9 cellular contexts compared by ENCODE assay signal in genomic region chr7:73555411-73555982, GRCh38. TPM values are rescaled to one million over a fixed set of nuclear protein-coding genes. Genes with fewer than 3 reads are reported as not detected.
DNase-seq lines count a peak whose midpoint lies in the region; ATAC-seq and TF ChIP-seq lines count a peak whose summit lies in the region.
"Had no signal": no experiment of that assay in that cellular context is flagged by ENCODE, and none has a peak within 500 bp of the region (broad histone marks: within the 10 kb centered on the region; RNA-seq: fewer than 3 reads in every experiment).

No MANE protein-coding gene starts in this region.

- DNase-seq in AG20443 (ENCODE audit: low spot score) (peak; percentile 40), HL-60 (ENCODE audit: low read depth in 1 of 2, low spot score in 1 of 2) (no peak), mammary epithelial cell (no peak), uterus (no peak)
- no peak for DNase-seq in naive thymus-derived CD8-positive, alpha-beta T cell
- DNase-seq in activated CD4-positive, CD25-positive, alpha-beta regulatory T cell treated with anti-CD3 and anti-CD28 coated beads, Interleukin-2, amount 50 U/mL, for 72 hours, result no peak
- no peak for DNase-seq in stimulated activated CD8-positive, alpha-beta memory T cell treated with anti-CD3 and anti-CD28 coated beads, Interleukin-4, amount 100 ng/mL, for 48 hours
- DNase-seq: T1000 had no signal

- H3K9me3 ChIP-seq in mammary epithelial cell (replicated peaks; ENCODE audit: insufficient read depth, low read length) (no peaks in the 10 kb centered on the region), uterus (no peaks in the 10 kb centered on the region)

- BruUV-seq in mammary epithelial cell (replicated peaks; lab: Mats Ljungman, UMichigan), result no TSS peak

- no peak overlapping the region for H3K9ac ChIP-seq in mammary epithelial cell (ENCODE audit: insufficient read depth, low read length)

- dilution Hi-C loops in mammary epithelial cell (cut with HindIII; ENCODE audit: low sequenced_read_pairs), result loop anchor here (5.0 kb wide), 1 partner anchor 38 kb away; no protein-coding TSS in a partner anchor

- peaks cover 58% of the 10 kb centered on the region for H3K79me2 ChIP-seq in mammary epithelial cell (ENCODE audit: insufficient read depth, low read length)

- H3K9me3 Mint-ChIP-seq in naive thymus-derived CD8-positive, alpha-beta T cell, result no peaks in the 10 kb centered on the region

- no peaks in the 10 kb centered on the region for H3K27me3 Mint-ChIP-seq in naive thymus-derived CD8-positive, alpha-beta T cell

- H3K27me3 ChIP-seq in HL-60 (ENCODE audit: insufficient read depth, poor library complexity, severe bottlenecking) (no peaks in the 10 kb centered on the region), mammary epithelial cell (ENCODE audit: insufficient read depth, low read length) (no peaks in the 10 kb centered on the region), uterus (no peaks in the 10 kb centered on the region)

- H2AFZ ChIP-seq in mammary epithelial cell (ENCODE audit: low read depth, low read length), result no peak overlapping the region

- in situ Hi-C loops in mammary epithelial cell (cut with MboI; ENCODE audit: low sequenced_read_pairs in 2 of 2), result no loop called here

- intact Hi-C loops in mammary epithelial cell (cut with micrococcal nuclease) (no loop called here), uterus (cut with DNase I; ENCODE audit: low total_unique reads) (no loop called here)

- no peaks in the 10 kb centered on the region for H4K20me1 ChIP-seq in mammary epithelial cell (ENCODE audit: insufficient read depth, low read length)

- TF ChIP-seq POLR2A in uterus (IDR thresholded peaks at IDR 0.05), result no peak

- H3K27ac ChIP-seq in HL-60 (replicated peaks), result peak overlapping the region; percentile 60
- H3K27ac ChIP-seq in mammary epithelial cell (ENCODE audit: insufficient read depth, low read depth, low read length), result peak overlapping the region; percentile 93
- peak overlapping the region in 1 of 2 donors; percentile 99 for H3K27ac ChIP-seq in uterus

- H3K4me3 ChIP-seq in HL-60 (replicated peaks; ENCODE audit: insufficient read depth, low read length) (peak overlapping the region; percentile 92; the same call in 1 of the 2 replicates), mammary epithelial cell (replicated peaks in 1 of 3; ENCODE audit: insufficient read depth in 1 of 3, low read depth in 2 of 3, low read length in 3 of 3) (peak overlapping the region; percentile 67 to 90 (median 73)), uterus (no peak overlapping the region)

- H3K4me3 Mint-ChIP-seq in naive thymus-derived CD8-positive, alpha-beta T cell, result peak overlapping the region; percentile 88 to 95 (median 93)

- peaks cover 8% of the 10 kb centered on the region for H3K36me3 ChIP-seq in mammary epithelial cell (ENCODE audit: insufficient read depth, low read length)
- H3K36me3 ChIP-seq in uterus, result no peaks in the 10 kb centered on the region

- H3K4me1 Mint-ChIP-seq in naive thymus-derived CD8-positive, alpha-beta T cell, result peaks cover 20 to 44% (median 38%) of the 10 kb centered on the region in 4 donors

- H3K27ac Mint-ChIP-seq in naive thymus-derived CD8-positive, alpha-beta T cell, result peak overlapping the region; percentile 80 to 98 (median 94)

- CTCF ChIA-PET in mammary epithelial cell (lab: Charles Lee; ENCODE audit: low non-redundant PET), result no interaction called here

- TF ChIP-seq CTCF in HL-60 (IDR thresholded peaks at IDR 0.05; ENCODE audit: insufficient read depth, low read length) (no peak), mammary epithelial cell (conservative IDR thresholded peaks at IDR 0.05 in 1 of 2, IDR thresholded peaks at IDR 0.05 in 1 of 2; ENCODE audit: extremely low read depth in 1 of 2, insufficient read depth in 1 of 2, low read depth in 1 of 2, low read length in 2 of 2) (no peak), uterus (IDR thresholded peaks at IDR 0.05) (no peak)

- peak overlapping the region; percentile 90 for H3K4me2 ChIP-seq in mammary epithelial cell (ENCODE audit: insufficient read depth, low read depth, low read length)

- H3K4me1 ChIP-seq in mammary epithelial cell (ENCODE audit: insufficient read depth, low read length) (peaks cover 28% of the 10 kb centered on the region), uterus (no peaks in the 10 kb centered on the region)

- WGBS in mammary epithelial cell (ENCODE audit: low coverage, missing lambda C conversion rate), result 78% methylated on average over 6 of the region's 6 CpGs

- no peak for ATAC-seq in naive thymus-derived CD8-positive, alpha-beta T cell
- no peak for ATAC-seq in HG03108 (IDR thresholded peaks at IDR 0.05; ENCODE audit: unreplicated experiment)

- POLR2A ChIA-PET in naive thymus-derived CD8-positive, alpha-beta T cell (lab: Charles Lee), result interaction anchor here (1.3 to 3.5 kb wide), 2 partner anchors 33 to 34 kb away, joined by 4 to 81 read pairs; partner anchors contain the start of gene BAZ1B

- peaks cover 0 to 51% (median 10%) of the 10 kb centered on the region in 3 donors for H3K36me3 Mint-ChIP-seq in naive thymus-derived CD8-positive, alpha-beta T cell

RNA-seq across cellular contexts. Expression of gene BCL7B, which starts 2.0 kb away (rescaled TPM):
- total RNA-seq in mammary epithelial cell (10 to 100 TPM; 25.5 to 57.8 TPM), uterus (10 to 100 TPM; 13.8 to 63.5 (median 43.7) TPM)
- polyA plus RNA-seq in mammary epithelial cell, result 61.3 TPM
- polyA minus RNA-seq in mammary epithelial cell, result 31.0 TPM
- total RNA-seq in naive thymus-derived CD8-positive, alpha-beta T cell, result 10 to 100 TPM; 59.5 to 64.6 TPM
- polyA plus RNA-seq in naive thymus-derived CD8-positive, alpha-beta T cell, result 10 to 100 TPM; 76.6 to 96.3 (median 81.8) TPM

RNA-seq across cellular contexts. Expression of gene TBL2, which starts 22.9 kb away (rescaled TPM):
- 10 to 100 TPM; 30.0 to 34.5 TPM for total RNA-seq in mammary epithelial cell
- polyA plus RNA-seq in mammary epithelial cell, result 36.8 TPM
- 41.8 TPM for polyA minus RNA-seq in mammary epithelial cell
- 10 to 100 TPM; 30.4 to 31.2 TPM for total RNA-seq in naive thymus-derived CD8-positive, alpha-beta T cell
- polyA plus RNA-seq in naive thymus-derived CD8-positive, alpha-beta T cell, result 10 to 100 TPM; 13.4 to 19.6 (median 18.4) TPM
- 100 to 1,000 TPM in 1 of 4 donors, 10 to 100 TPM in 3; 21.5 to 106 (median 50.9) TPM for total RNA-seq in uterus

RNA-seq across cellular contexts. Expression of gene BAZ1B, which starts 33.4 kb away (rescaled TPM):
- total RNA-seq in mammary epithelial cell (10 to 100 TPM; 34.5 to 68.4 TPM), uterus (10 to 100 TPM; 29.5 to 79.5 (median 59.8) TPM)
- polyA plus RNA-seq in mammary epithelial cell, result 20.4 TPM
- polyA minus RNA-seq in mammary epithelial cell, result 55.8 TPM
- total RNA-seq in naive thymus-derived CD8-positive, alpha-beta T cell, result 10 to 100 TPM; 71.5 to 73.0 TPM
- 10 to 100 TPM; 12.1 to 27.0 (median 17.0) TPM for polyA plus RNA-seq in naive thymus-derived CD8-positive, alpha-beta T cell

Comparison
In these comparisons a context has a peak if more than half of its experiments do, and no peak if none do; other contexts are left out.
1. H3K4me3 ChIP-seq: peak in HL-60 (single experiment) and mammary epithelial cell (3 of 3); none in uterus (0 of 2).